Comparison of ENCODE assay signal across 9 cellular contexts in genomic region chr5:31232273-31232888, GRCh38. TPM values are rescaled to one million over a fixed set of nuclear protein-coding genes. Genes with fewer than 3 reads are reported as not detected.
DNase-seq lines count a peak whose midpoint lies in the region; ATAC-seq, FAIRE-seq and TF ChIP-seq lines count a peak whose summit lies in the region.
"Had no signal": no experiment of that assay in that cellular context is flagged by ENCODE, and none has a peak within 500 bp of the region (broad histone marks: within the 10 kb centered on the region; RNA-seq: fewer than 3 reads in every experiment).

No MANE protein-coding gene starts in this region.

- H3K27ac Mint-ChIP-seq in astrocyte (ENCODE audit: unreplicated experiment), result no peak overlapping the region
- H3K27ac Mint-ChIP-seq: memory B cell had no signal

- peaks cover 23% of the 10 kb centered on the region for H3K4me1 Mint-ChIP-seq in astrocyte (ENCODE audit: low read depth, unreplicated experiment)
- H3K4me1 Mint-ChIP-seq: memory B cell had no signal

- peaks cover 4% of the 10 kb centered on the region for H3K9me3 Mint-ChIP-seq in astrocyte (ENCODE audit: unreplicated experiment)

- H3K4me2 ChIP-seq in astrocyte (ENCODE audit: low read length), result peak overlapping the region; percentile 66

- peak overlapping the region; percentile 76 for H3K27ac ChIP-seq in astrocyte (ENCODE audit: low read depth, low read length)

- H3K36me3 Mint-ChIP-seq in astrocyte (ENCODE audit: low read depth, unreplicated experiment), result peaks cover 9% of the 10 kb centered on the region
- H3K36me3 Mint-ChIP-seq: memory B cell had no signal

- peaks cover 90% of the 10 kb centered on the region for H3K79me2 ChIP-seq in astrocyte (ENCODE audit: insufficient read depth, low read length)

- no peak overlapping the region for H2AFZ ChIP-seq in astrocyte (ENCODE audit: low read depth, low read length)

- no peaks in the 10 kb centered on the region for H3K27me3 Mint-ChIP-seq in astrocyte (ENCODE audit: low read depth, unreplicated experiment)

- H3K4me3 ChIP-seq in astrocyte (ENCODE audit: insufficient read depth, low read depth, low read length), result no peak overlapping the region

- peaks cover 17% of the 10 kb centered on the region for H3K4me1 ChIP-seq in astrocyte (ENCODE audit: insufficient read depth, low read length)

- DNase-seq in AG20443 (ENCODE audit: low spot score), result peak; percentile 79
- DNase-seq in NCI-H2196 treated with DMSO at 0.1 percent for 48 hours (lab: John Stamatoyannopoulos, UW; ENCODE audit: unreplicated experiment), result peak; percentile 20
- DNase-seq in astrocyte (ENCODE audit: low read depth), result peak; percentile 44
- DNase-seq in iPS-NIHi7 (ENCODE audit: extremely low spot score), result peak; percentile 75
- peak; percentile 73 for DNase-seq in urothelium cell line (ENCODE audit: low spot score)
- no peak for DNase-seq in NCI-H187 (lab: John Stamatoyannopoulos, UW)

- H4K20me1 ChIP-seq in astrocyte (ENCODE audit: insufficient read depth, low read length), result no peaks in the 10 kb centered on the region

- H3K9me3 ChIP-seq in astrocyte (ENCODE audit: insufficient read depth, low read depth, low read length), result no peaks in the 10 kb centered on the region

- H3K4me3 Mint-ChIP-seq in astrocyte (ENCODE audit: unreplicated experiment), result no peak overlapping the region
- H3K4me3 Mint-ChIP-seq: memory B cell had no signal

- peak; percentile 80 for ATAC-seq in GM18517 (IDR thresholded peaks at IDR 0.05; ENCODE audit: unreplicated experiment)
- peak; percentile 59 for ATAC-seq in HG03066 (IDR thresholded peaks at IDR 0.05; ENCODE audit: low read depth, unreplicated experiment)

- peak; percentile 87 for TF ChIP-seq CTCF in astrocyte (IDR thresholded peaks at IDR 0.05; ENCODE audit: insufficient read depth, low read depth, low read length)

- peaks cover 3% of the 10 kb centered on the region for H3K36me3 ChIP-seq in astrocyte (ENCODE audit: insufficient read depth, low read length)

- FAIRE-seq in astrocyte (lab: Jason Lieb, UNC) (no peak), urothelium cell line (lab: Jason Lieb, UNC) (no peak)

- no peaks in the 10 kb centered on the region for H3K27me3 ChIP-seq in astrocyte (ENCODE audit: insufficient read depth, low read length)

- peak overlapping the region; percentile 58 for H3K9ac ChIP-seq in astrocyte (ENCODE audit: low read length)

RNA-seq across cellular contexts. Expression of gene CDH6, which starts 38.9 kb away (rescaled TPM):
- total RNA-seq in astrocyte, result 90.1 and 106 TPM in 2 replicates

Comparison
In these comparisons a context has a peak if more than half of its experiments do, and no peak if none do; other contexts are left out.
1. DNase-seq: peak in AG20443 (single experiment), NCI-H2196 treated with DMSO at 0.1 percent for 48 hours (single experiment), astrocyte (single experiment), iPS-NIHi7 (single experiment) and urothelium cell line (single experiment); none in NCI-H187 (0 of 2).